In the genomic region with DNA sequence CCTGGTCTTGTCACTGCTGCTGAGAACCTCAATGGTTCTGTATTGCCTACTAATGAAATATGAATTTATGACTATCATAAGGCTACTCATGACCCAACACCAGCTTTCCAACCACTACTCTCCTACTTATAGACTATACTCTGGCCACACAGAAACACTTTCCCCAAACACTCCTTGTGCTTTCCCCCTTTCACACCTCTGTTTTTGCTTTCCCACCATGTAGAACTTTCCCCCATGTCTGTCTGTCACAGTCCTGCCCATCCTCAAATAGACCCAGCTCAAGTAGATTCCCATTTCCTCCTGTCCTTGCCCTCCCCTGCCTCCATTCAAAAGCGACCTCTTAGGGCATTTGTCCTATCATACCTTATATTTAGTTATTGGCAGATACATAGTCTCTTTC, we compare ENCODE assay signal across 25 cellular contexts.
"Had no signal": no experiment of that assay in that cellular context is flagged by ENCODE, and none has a peak within 500 bp of the region (broad histone marks: within the 10 kb centered on the region; RNA-seq: fewer than 3 reads in every experiment).

No MANE protein-coding gene starts in this region.

- H3K27ac ChIP-seq: HL-60, KMS-11, RWPE1 had no signal

- H3K27me3 Mint-ChIP-seq: IgD-negative memory B cell had no signal

- H3K4me2 ChIP-seq: KMS-11, SK-N-SH had no signal

- H3K4me3 Mint-ChIP-seq: IgD-negative memory B cell had no signal

- DNase-seq: Kasumi-1; MM.1S; NCI-H1092 treated with DMSO at 0.1 percent for 48 hours; NCI-H1436; NCI-H187; NCI-H2029; NCI-H2081 treated with DMSO at 0.1 percent for 48 hours; NCI-H2171; NCI-H226; NCI-H446; NCI-H510A; NCI-H524 treated with DMSO at 0.1 percent for 48 hours; NCI-H69; NCI-H774; NK-92 treated with Interleukin-12 subunit alpha and Interleukin-12 subunit beta, amount 100 ng/mL, for 24 hours; PC-3; SHP77; SW 1271 had no signal

- H3K9ac ChIP-seq: KMS-11, SK-N-SH had no signal

- H3K4me3 ChIP-seq: K562 had no signal

- H3K9me3 ChIP-seq: SK-N-SH had no signal

- ATAC-seq: K562, Panc1, PC-3 had no signal

- H3K9me3 Mint-ChIP-seq: IgD-negative memory B cell had no signal
